In genomic region chr19:56253737-56254136, GRCh38 we compare ENCODE assay signal across 8 cellular contexts. TPM values are rescaled to one million over a fixed set of nuclear protein-coding genes. Genes with fewer than 3 reads are reported as not detected.
DNase-seq lines count a peak whose midpoint lies in the region; ATAC-seq and TF ChIP-seq lines count a peak whose summit lies in the region.

No MANE protein-coding gene starts in this region.

- no peak overlapping the region for H3K4me3 Mint-ChIP-seq in neural crest cell

- H3K27me3 Mint-ChIP-seq in neural crest cell (ENCODE audit: low read depth), result no peaks in the 10 kb centered on the region

- no peak overlapping the region for H3K27ac ChIP-seq in PC-3 (ENCODE audit: low read length)

- ATAC-seq in PC-3 (peak; percentile 77), HG03571 (IDR thresholded peaks at IDR 0.05; ENCODE audit: unreplicated experiment) (no peak)

- POLR2A ChIA-PET in PC-3 (lab: Charles Lee; ENCODE audit: unreplicated experiment), result interaction anchor here (0.5 to 0.7 kb wide), 3 partner anchors 60 to 80 kb away, joined by 3 to 6 read pairs (median 4); no protein-coding TSS in a partner anchor

- no peaks in the 10 kb centered on the region for H3K79me2 ChIP-seq in PC-3 (ENCODE audit: low read length)

- H3K4me1 ChIP-seq in PC-3 (ENCODE audit: insufficient read depth, low read length), result no peaks in the 10 kb centered on the region

- intact Hi-C loops in PC-3 (cut with micrococcal nuclease), result loop anchor here (1.0 to 5.0 kb wide), 3 partner anchors 80 to 844 kb away; no protein-coding TSS in a partner anchor

- no peaks in the 10 kb centered on the region for H3K4me1 Mint-ChIP-seq in neural crest cell

- H3K9ac ChIP-seq in PC-3 (ENCODE audit: low read length), result no peak overlapping the region

- H3K4me3 ChIP-seq in PC-3 (ENCODE audit: low read length) (no peak overlapping the region), epithelial cell of esophagus (ENCODE audit: low read length) (no peak overlapping the region)

- H4K20me1 ChIP-seq in PC-3 (ENCODE audit: low read length), result no peaks in the 10 kb centered on the region

- no peaks in the 10 kb centered on the region for H3K9me2 ChIP-seq in PC-3 (replicated peaks; ENCODE audit: low read length)

- no TSS peak for BruUV-seq in PC-3 (replicated peaks; lab: Mats Ljungman, UMichigan)

- peaks cover 13% of the 10 kb centered on the region for H3K36me3 Mint-ChIP-seq in neural crest cell (ENCODE audit: low read depth)

- no peaks in the 10 kb centered on the region for H3K27me3 ChIP-seq in PC-3 (ENCODE audit: low read length)

- no peak overlapping the region for H3K27ac Mint-ChIP-seq in neural crest cell (ENCODE audit: unreplicated experiment)

- in situ Hi-C loops in KBM-7 (cut with MboI; ENCODE audit: low pct_unique_long_range_greater_than_20kb, low sequenced_read_pairs), result loop anchor here (10.0 kb wide), 1 partner anchor 179 kb away; no protein-coding TSS in a partner anchor

- no peak overlapping the region for H2AFZ ChIP-seq in PC-3 (ENCODE audit: low read length)

- DNase-seq in DMS53 (lab: John Stamatoyannopoulos, UW), result peak; percentile 85
- DNase-seq in KBM-7, result peak; percentile 56
- DNase-seq in PC-3, result peak; percentile 81
- DNase-seq in epithelial cell of esophagus (ENCODE audit: low read depth), result peak; percentile 76
- no peak for DNase-seq in neural crest cell (ENCODE audit: low read depth, low spot score)
- DNase-seq in UCSD-AML1 (lab: John Stamatoyannopoulos, UW; ENCODE audit: unreplicated experiment), result no peak
- DNase-seq in ureter (ENCODE audit: low spot score), result no peak

- CTCF ChIA-PET in PC-3 (lab: Charles Lee), result interaction anchor here (0.5 to 3.6 kb wide), 11 partner anchors 17 to 849 kb away, joined by 3 to 141 read pairs (median 4); partner anchors contain the start of gene ZNF444

- TF ChIP-seq CTCF in PC-3 (conservative IDR thresholded peaks at IDR 0.05; ENCODE audit: low read depth, low read length) (peak; percentile 70), epithelial cell of esophagus (IDR thresholded peaks at IDR 0.05; ENCODE audit: insufficient read depth, low read depth, low read length, missing control alignments) (peak; percentile 48), neural crest cell (conservative IDR thresholded peaks at IDR 0.05) (peak; percentile 57)

- no peaks in the 10 kb centered on the region for H3K9me3 ChIP-seq in PC-3 (ENCODE audit: low read length)

- H3F3A ChIP-seq in PC-3 (ENCODE audit: low read length, unreplicated experiment), result no peaks in the 10 kb centered on the region

- H3K9me3 Mint-ChIP-seq in neural crest cell, result peaks cover 4% of the 10 kb centered on the region

- H3K36me3 ChIP-seq in PC-3 (ENCODE audit: low read depth, low read length), result no peaks in the 10 kb centered on the region

- H3K4me2 ChIP-seq in PC-3 (ENCODE audit: low read length), result no peak overlapping the region

RNA-seq across cellular contexts. Expression of gene EDDM13, which starts 18.8 kb away (rescaled TPM):
- total RNA-seq in PC-3 (2014; rRNA removed) (not detected in 2 replicates), neural crest cell (not detected in 2 replicates), ureter (not detected)

RNA-seq across cellular contexts. Expression of gene ZSCAN5C, which starts 51.7 kb away (rescaled TPM):
- total RNA-seq in PC-3 (2014; rRNA removed) (not detected in 2 replicates), neural crest cell (not detected in 2 replicates), ureter (not detected)

RNA-seq across cellular contexts. Expression of gene ZSCAN5B, which starts 56.2 kb away (rescaled TPM):
- not detected in 2 replicates for total RNA-seq in PC-3 (2014; rRNA removed)
- total RNA-seq in neural crest cell, result not detected in 2 replicates
- not detected for total RNA-seq in ureter

Comparison
In these comparisons a context has a peak if more than half of its experiments do, and no peak if none do; other contexts are left out.
1. DNase-seq: peak in DMS53 (single experiment), KBM-7 (single experiment), PC-3 (single experiment) and epithelial cell of esophagus (single experiment); none in neural crest cell (single experiment), UCSD-AML1 (single experiment) and ureter (single experiment).
2. Peak in every context shown above with its lines, with median percentiles within 50 percentile points of each other: CTCF ChIP-seq.